ENCODE assay signal across 19 cellular contexts in the genomic region with DNA sequence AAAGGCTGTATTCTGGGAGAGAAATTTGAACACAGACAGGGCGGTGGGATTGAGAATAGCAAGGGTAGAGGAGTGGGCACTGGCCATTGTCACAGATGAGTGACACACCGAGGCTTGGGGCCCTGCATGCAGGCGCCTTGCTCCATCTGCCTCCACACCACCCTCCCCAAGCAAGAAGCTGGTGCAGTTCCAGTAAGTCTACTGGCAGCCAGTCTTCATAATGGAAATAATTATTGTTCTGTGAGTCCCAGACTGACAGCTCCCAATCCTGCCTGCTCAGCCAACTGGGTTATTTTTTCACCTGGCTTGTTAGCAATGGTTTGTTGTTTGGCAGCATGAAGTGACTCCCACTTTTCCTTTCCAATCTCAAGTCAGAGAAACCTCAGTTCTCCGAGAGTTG. TPM values are rescaled to one million over a fixed set of nuclear protein-coding genes. Genes with fewer than 3 reads are reported as not detected.
A peak's percentile ranks its signal among the peaks of the same experiment; 100 is the strongest.
DNase-seq lines count a peak whose midpoint lies in the region; ATAC-seq and TF ChIP-seq lines count a peak whose summit lies in the region.
"Had no signal": no experiment of that assay in that cellular context is flagged by ENCODE, and none has a peak within 500 bp of the region (broad histone marks: within the 10 kb centered on the region; RNA-seq: fewer than 3 reads in every experiment).

No MANE protein-coding gene starts in this region.

- no peak overlapping the region for H3K4me3 ChIP-seq in H7 (ENCODE audit: insufficient read depth, low read depth, low read length)
- peak overlapping the region; percentile 57 for H3K4me3 ChIP-seq in osteoblast (ENCODE audit: insufficient read depth, low read length)
- H3K4me3 ChIP-seq: GM23248, K562, SJSA1 had no signal

- H3K27me3 ChIP-seq in H7 (ENCODE audit: control insufficient read depth, insufficient read depth, low read length) (no peaks in the 10 kb centered on the region), osteoblast (ENCODE audit: insufficient read depth, low read length) (no peaks in the 10 kb centered on the region)
- H3K27me3 ChIP-seq: SJSA1 had no signal

- DNase-seq in Right ventricle myocardium superior, result no peak
- DNase-seq in cardiac septum (ENCODE audit: low spot score), result no peak
- DNase-seq in H7, result peak; percentile 2
- DNase-seq in activated CD8-positive, alpha-beta memory T cell treated with anti-CD3 and anti-CD28 coated beads, Interleukin-2, amount 50 U/mL, for 48 hours, result peak; percentile 37
- DNase-seq in osteoblast (ENCODE audit: insufficient read length, low spot score, missing footprints), result no peak
- no peak for DNase-seq in HK-2 (ENCODE audit: unreplicated experiment)
- DNase-seq: C1 segment of cervical spinal cord, DND-41, GDM1, GM23248, HCEC 1CT, NCI-H1105 treated with DMSO at 0.1 percent for 48 hours, NCI-H1694, NCI-H2227 treated with DMSO at 0.1 percent for 48 hours had no signal

- intact Hi-C loops in Right ventricle myocardium superior (cut with DNase I), result no loop called here
- intact Hi-C loops in cardiac septum (cut with DNase I), result no loop called here

- no peaks in the 10 kb centered on the region for H3K36me3 ChIP-seq in H7 (replicated peaks; ENCODE audit: control insufficient read depth, insufficient read depth, low read length)
- no peaks in the 10 kb centered on the region for H3K36me3 ChIP-seq in osteoblast (ENCODE audit: insufficient read depth, low read length)

- no peak for TF ChIP-seq CTCF in osteoblast (IDR thresholded peaks at IDR 0.05; ENCODE audit: extremely low read depth, low read depth, low read length)

- peaks cover 10% of the 10 kb centered on the region for H3K4me1 ChIP-seq in osteoblast (ENCODE audit: insufficient read depth, low read length)

- H3K27ac ChIP-seq in osteoblast (ENCODE audit: low read depth, low read length), result peak overlapping the region; percentile 31
- H3K27ac ChIP-seq: GM23248, SJSA1 had no signal

- no peaks in the 10 kb centered on the region for H3K9me3 ChIP-seq in osteoblast (ENCODE audit: low read depth, low read length)
- H3K9me3 ChIP-seq: SJSA1 had no signal

- peaks cover 10% of the 10 kb centered on the region for H3K79me2 ChIP-seq in osteoblast (ENCODE audit: insufficient read depth, low read length)

- H2AFZ ChIP-seq in osteoblast (ENCODE audit: low read length), result peak overlapping the region; percentile 39
- H2AFZ ChIP-seq: GM23248 had no signal

- ATAC-seq in Right ventricle myocardium superior (ENCODE audit: poor library complexity) (peak; percentile 19), GM19023 (IDR thresholded peaks at IDR 0.05; ENCODE audit: unreplicated experiment) (no peak), HG02623 (IDR thresholded peaks at IDR 0.05; ENCODE audit: unreplicated experiment) (no peak)
- ATAC-seq: K562, Panc1 had no signal

- peak overlapping the region; percentile 83 for H3K4me2 ChIP-seq in osteoblast (ENCODE audit: insufficient read depth, low read length)

- no peaks in the 10 kb centered on the region for H4K20me1 ChIP-seq in osteoblast (ENCODE audit: insufficient read depth, low read length)

RNA-seq across cellular contexts. Expression of a gene that starts 13.0 kb away (rescaled TPM):
- total RNA-seq in Right ventricle myocardium superior (3.3 TPM), cardiac septum (7.5 TPM), osteoblast (10.3 and 14.8 TPM in 2 replicates)
- 5.7 and 14.9 TPM in 2 replicates for total RNA-seq in H7 (2014; rRNA removed; shearing (Covaris generic))

Comparison
In these comparisons a context has a peak if more than half of its experiments do, and no peak if none do; other contexts are left out.
1. DNase-seq: peak in H7 (single experiment) and activated CD8-positive, alpha-beta memory T cell treated with anti-CD3 and anti-CD28 coated beads, Interleukin-2, amount 50 U/mL, for 48 hours (single experiment); none in Right ventricle myocardium superior (single experiment), cardiac septum (single experiment), osteoblast (single experiment) and HK-2 (single experiment).